In genomic region chr3:143276592-143276991, GRCh38 we compare ENCODE assay signal across 17 cellular contexts.
DNase-seq lines count a peak whose midpoint lies in the region; ATAC-seq, FAIRE-seq and TF ChIP-seq lines count a peak whose summit lies in the region.
"Had no signal": no experiment of that assay in that cellular context is flagged by ENCODE, and none has a peak within 500 bp of the region (broad histone marks: within the 10 kb centered on the region; RNA-seq: fewer than 3 reads in every experiment).

No MANE protein-coding gene starts in this region.

- H3K27ac Mint-ChIP-seq in Calu3 (ENCODE audit: unreplicated experiment) = no peak overlapping the region

- no TSS peak for BruUV-seq in Calu3 (replicated peaks; lab: Mats Ljungman, UMichigan)

- TF ChIP-seq CTCF in Calu3 (IDR thresholded peaks at IDR 0.05; ENCODE audit: unreplicated experiment) (no peak), upper lobe of left lung (IDR thresholded peaks at IDR 0.05) (no peak)

- H3K4me1 ChIP-seq in upper lobe of left lung = no peaks in the 10 kb centered on the region
- H3K4me1 ChIP-seq: thyroid gland had no signal

- no peak for FAIRE-seq in GM12891 (lab: Jason Lieb, UNC)
- FAIRE-seq: H1 had no signal

- intact Hi-C loops in Calu3 (cut with micrococcal nuclease; ENCODE audit: unreplicated experiment) = no loop called here

- H3K36me3 Mint-ChIP-seq in Calu3 (ENCODE audit: insufficient read depth, unreplicated experiment) = no peaks in the 10 kb centered on the region

- no peaks in the 10 kb centered on the region for H3K36me3 ChIP-seq in upper lobe of left lung
- H3K36me3 ChIP-seq: thyroid gland had no signal

- H3K27ac ChIP-seq in upper lobe of left lung = no peak overlapping the region
- H3K27ac ChIP-seq: dorsolateral prefrontal cortex, KMS-11, thyroid gland had no signal

- CTCF ChIA-PET in Calu3 (lab: Charles Lee) = no interaction called here

- no peaks in the 10 kb centered on the region for H3K27me3 ChIP-seq in upper lobe of left lung
- H3K27me3 ChIP-seq: dorsolateral prefrontal cortex, thyroid gland had no signal

- peaks cover 60% of the 10 kb centered on the region for H3K27me3 Mint-ChIP-seq in Calu3 (ENCODE audit: unreplicated experiment)

- DNase-seq in GM12891 (ENCODE audit: insufficient read length, low spot score) (no peak), NCI-H146 treated with DMSO at 0.1 percent for 48 hours (lab: John Stamatoyannopoulos, UW; ENCODE audit: unreplicated experiment) (no peak), Calu3 (no peak), upper lobe of left lung (no peak), LoVo (ENCODE audit: low spot score) (no peak)
- DNase-seq: activated CD4-positive, alpha-beta T cell treated with anti-CD3 and anti-CD28 coated beads for 1 hour; dorsolateral prefrontal cortex; EL; NCI-H2227 treated with DMSO at 0.1 percent for 48 hours; SHP77 treated with DMSO at 0.1 percent for 48 hours; stimulated activated CD4-positive, alpha-beta T cell treated with anti-CD3 and anti-CD28 coated beads, Interleukin-4, amount 100 ng/mL, for 24 hours; thyroid gland had no signal

- H3K9me3 ChIP-seq in upper lobe of left lung = no peaks in the 10 kb centered on the region
- H3K9me3 ChIP-seq: thyroid gland had no signal

- H3K4me3 Mint-ChIP-seq in Calu3 (ENCODE audit: low read depth, unreplicated experiment) = no peak overlapping the region

- no peaks in the 10 kb centered on the region for H3K4me1 Mint-ChIP-seq in Calu3 (ENCODE audit: low read depth, unreplicated experiment)

- H3K9me3 Mint-ChIP-seq in Calu3 (ENCODE audit: low read depth, unreplicated experiment) = no peaks in the 10 kb centered on the region

- H3K4me3 ChIP-seq in upper lobe of left lung = no peak overlapping the region
- H3K4me3 ChIP-seq: dorsolateral prefrontal cortex, thyroid gland had no signal

- TF ChIP-seq POLR2A in GM12891 (IDR thresholded peaks at IDR 0.05; ENCODE audit: low read depth, low read length) (no peak), upper lobe of left lung (IDR thresholded peaks at IDR 0.05) (no peak)

- peak; percentile 94 for ATAC-seq in GM19351 (IDR thresholded peaks at IDR 0.05; ENCODE audit: unreplicated experiment)
- peak; percentile 97 for ATAC-seq in HG02884 (IDR thresholded peaks at IDR 0.05; ENCODE audit: unreplicated experiment)
- peak; percentile 92 for ATAC-seq in HG03565 (IDR thresholded peaks at IDR 0.05; ENCODE audit: unreplicated experiment)
- ATAC-seq in upper lobe of left lung (ENCODE audit: low FRiP score in 2 of 2) = no peak

- no peak for TF ChIP-seq EP300 in upper lobe of left lung (IDR thresholded peaks at IDR 0.05)

TF ChIP-seq in GM12891, 5 proteins besides CTCF, POLR2A, EP300 and RAD21:
- TF ChIP-seq TAF1 (IDR thresholded peaks at IDR 0.05; ENCODE audit: low read depth, low read length) (no peak), PAX5 (IDR thresholded peaks at IDR 0.05; ENCODE audit: insufficient read depth, low read length, severe bottlenecking) (no peak), POU2F2 (IDR thresholded peaks at IDR 0.05; ENCODE audit: low read depth, low read length) (peak; percentile 53; the same call in 1 of the 2 replicates), SPI1 (IDR thresholded peaks at IDR 0.05; ENCODE audit: low read depth, low read length) (no peak)

Comparison
In these comparisons a context has a peak if more than half of its experiments do, and no peak if none do; other contexts are left out.
1. ATAC-seq: peak in GM19351 (single experiment), HG02884 (single experiment) and HG03565 (single experiment); none in upper lobe of left lung (0 of 2).